9 cellular contexts compared by ENCODE assay signal in the genomic region with DNA sequence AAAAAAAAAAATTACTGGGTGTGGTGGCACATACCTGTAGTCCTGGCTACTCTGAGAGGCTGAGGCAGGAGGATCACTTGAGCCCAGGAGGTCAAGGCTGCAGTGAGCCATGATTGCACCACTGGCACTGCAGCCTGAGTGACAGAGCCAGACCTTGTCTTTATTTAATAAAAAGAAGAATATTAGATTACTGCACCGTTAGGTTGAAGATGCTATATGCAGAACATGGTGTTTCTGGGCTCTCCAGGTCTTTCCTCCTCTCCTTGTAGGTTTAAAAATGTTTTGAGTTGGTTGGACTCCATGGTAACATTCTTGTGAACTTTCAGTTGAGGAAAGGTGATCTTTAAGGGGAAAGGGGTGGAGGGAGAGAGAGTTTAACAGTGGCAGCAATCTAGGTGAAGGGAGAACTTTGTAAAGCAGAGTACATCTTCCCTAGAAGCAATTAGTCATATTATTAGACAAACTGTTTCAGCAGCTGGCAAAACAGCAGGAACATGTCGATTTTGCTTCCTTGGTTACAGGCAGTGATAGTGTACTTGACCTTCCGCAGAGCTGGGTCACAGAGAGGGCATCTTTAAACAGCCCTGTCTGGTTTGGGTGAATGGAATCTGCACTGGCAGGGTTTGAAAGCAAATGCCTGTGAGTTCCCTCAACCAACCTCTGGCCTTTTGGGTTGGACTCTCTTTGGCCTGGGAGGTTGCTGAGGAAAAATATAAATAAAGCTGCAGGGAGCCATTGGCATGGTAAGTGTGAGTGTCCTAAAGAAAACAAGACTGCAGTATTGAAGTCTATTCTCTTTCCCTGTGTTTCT. TPM values are rescaled to one million over a fixed set of nuclear protein-coding genes. Genes with fewer than 3 reads are reported as not detected.
DNase-seq lines count a peak whose midpoint lies in the region; ATAC-seq and TF ChIP-seq lines count a peak whose summit lies in the region.
"Had no signal": no experiment of that assay in that cellular context is flagged by ENCODE, and none has a peak within 500 bp of the region (broad histone marks: within the 10 kb centered on the region; RNA-seq: fewer than 3 reads in every experiment).

No MANE protein-coding gene starts in this region.

- no peaks in the 10 kb centered on the region for H3K9me2 ChIP-seq in GM23338 (ENCODE audit: insufficient read depth)

- H3K4me3 ChIP-seq in GM23338: no peak overlapping the region
- H3K4me3 ChIP-seq in cardiac muscle cell: no peak overlapping the region
- no peak overlapping the region for H3K4me3 ChIP-seq in neutrophil (ENCODE audit: low read depth in 1 of 2, low read length in 1 of 2)

- H3K4me2 ChIP-seq in GM23338: peak overlapping the region; percentile 49

- H3K27ac Mint-ChIP-seq in GM23338: no peak overlapping the region
- no peak overlapping the region for H3K27ac Mint-ChIP-seq in activated T-helper 2 cell treated with anti-CD3 and anti-CD28 coated beads, Interferon-gamma antibody, Interleukin-2, Interleukin-4, amounts not matched to agents 10 μg/mL and 5 μg/mL and 100 μg/mL, durations not matched to agents 14 hours and 24 hours and 36 hours
- H3K27ac Mint-ChIP-seq: activated naive CD4-positive, alpha-beta T cell treated with anti-CD3 and anti-CD28 coated beads, Interleukin-2, amount 50 U/mL, for 24 hours had no signal

- H3K9me3 Mint-ChIP-seq in GM23338: no peaks in the 10 kb centered on the region
- H3K9me3 Mint-ChIP-seq in activated T-helper 2 cell treated with anti-CD3 and anti-CD28 coated beads, Interferon-gamma antibody, Interleukin-2, Interleukin-4, amounts not matched to agents 10 μg/mL and 5 μg/mL and 100 μg/mL, durations not matched to agents 14 hours and 24 hours and 36 hours: no peaks in the 10 kb centered on the region
- H3K9me3 Mint-ChIP-seq: activated naive CD4-positive, alpha-beta T cell treated with anti-CD3 and anti-CD28 coated beads, Interleukin-2, amount 50 U/mL, for 24 hours had no signal

- H3K4me1 ChIP-seq in GM23338 (ENCODE audit: insufficient read depth) (peaks cover 15% of the 10 kb centered on the region), cardiac muscle cell (ENCODE audit: low read depth) (peaks cover 20% of the 10 kb centered on the region), neutrophil (ENCODE audit: control insufficient read depth in 1 of 2, insufficient read depth in 1 of 2, low read depth in 1 of 2, low read length in 1 of 2) (peaks cover 69 to 71% of the 10 kb centered on the region in 2 experiments)

- peaks cover 76% of the 10 kb centered on the region for H4K20me1 ChIP-seq in GM23338 (replicated peaks; ENCODE audit: insufficient read depth)

- no peak overlapping the region for H3K4me3 Mint-ChIP-seq in GM23338
- H3K4me3 Mint-ChIP-seq in activated T-helper 2 cell treated with anti-CD3 and anti-CD28 coated beads, Interferon-gamma antibody, Interleukin-2, Interleukin-4, amounts not matched to agents 10 μg/mL and 5 μg/mL and 100 μg/mL, durations not matched to agents 14 hours and 24 hours and 36 hours (ENCODE audit: low read depth): no peak overlapping the region
- H3K4me3 Mint-ChIP-seq: activated naive CD4-positive, alpha-beta T cell treated with anti-CD3 and anti-CD28 coated beads, Interleukin-2, amount 50 U/mL, for 24 hours had no signal

- no peak overlapping the region for H3K27ac ChIP-seq in GM23338 (ENCODE audit: low read depth)
- H3K27ac ChIP-seq in cardiac muscle cell: peak overlapping the region; percentile 69
- peak overlapping the region; percentile 23 for H3K27ac ChIP-seq in neutrophil

- no peaks in the 10 kb centered on the region for H3K27me3 ChIP-seq in GM23338 (ENCODE audit: insufficient read depth)
- H3K27me3 ChIP-seq in cardiac muscle cell: no peaks in the 10 kb centered on the region
- no peaks in the 10 kb centered on the region for H3K27me3 ChIP-seq in neutrophil

- TF ChIP-seq CTCF in GM23338 (conservative IDR thresholded peaks at IDR 0.05; ENCODE audit: low read depth in 2 of 2) (no peak), cardiac muscle cell (IDR thresholded peaks at IDR 0.05; ENCODE audit: low read depth, low read length) (no peak), neutrophil (IDR thresholded peaks at IDR 0.05) (no peak)

- no peaks in the 10 kb centered on the region for H3F3A ChIP-seq in GM23338 (replicated peaks; ENCODE audit: low read depth)

- H3K36me3 ChIP-seq in GM23338 (ENCODE audit: insufficient read depth) (no peaks in the 10 kb centered on the region), cardiac muscle cell (no peaks in the 10 kb centered on the region), neutrophil (no peaks in the 10 kb centered on the region)

- intact Hi-C loops in activated T-helper 2 cell treated with anti-CD3 and anti-CD28 coated beads, Interferon-gamma antibody, Interleukin-2, Interleukin-4, amounts not matched to agents 10 μg/mL and 5 μg/mL and 100 μg/mL, durations not matched to agents 14 hours and 24 hours and 36 hours (cut with micrococcal nuclease): no loop called here

- H3K27me3 Mint-ChIP-seq in GM23338 (ENCODE audit: insufficient read depth, low read depth, poor library complexity): peaks cover 2% of the 10 kb centered on the region
- no peaks in the 10 kb centered on the region for H3K27me3 Mint-ChIP-seq in activated T-helper 2 cell treated with anti-CD3 and anti-CD28 coated beads, Interferon-gamma antibody, Interleukin-2, Interleukin-4, amounts not matched to agents 10 μg/mL and 5 μg/mL and 100 μg/mL, durations not matched to agents 14 hours and 24 hours and 36 hours (ENCODE audit: low read depth)
- H3K27me3 Mint-ChIP-seq: activated naive CD4-positive, alpha-beta T cell treated with anti-CD3 and anti-CD28 coated beads, Interleukin-2, amount 50 U/mL, for 24 hours had no signal

- peaks cover 91% of the 10 kb centered on the region for H3K79me2 ChIP-seq in GM23338 (replicated peaks; ENCODE audit: insufficient read depth)

- ATAC-seq in GM23338 (peak; percentile 87), GM18868 (IDR thresholded peaks at IDR 0.05; ENCODE audit: unreplicated experiment) (no peak)

- no peak overlapping the region for H2AFZ ChIP-seq in GM23338

- peak; percentile 72 for DNase-seq in GM23338 (ENCODE audit: low spot score)
- peak; percentile 9 for DNase-seq in RPMI8226
- DNase-seq in cardiac muscle cell (ENCODE audit: low read depth in 1 of 2, low spot score in 1 of 2): peak; percentile 39 to 57
- DNase-seq in NCI-H1105 treated with DMSO at 0.1 percent for 48 hours (lab: John Stamatoyannopoulos, UW): no peak
- DNase-seq in activated T-helper 2 cell treated with anti-CD3 and anti-CD28 coated beads, Interferon-gamma antibody, Interleukin-2, Interleukin-4, amounts not matched to agents 10 μg/mL and 5 μg/mL and 100 μg/mL, durations not matched to agents 14 hours and 24 hours and 36 hours (ENCODE audit: low spot score): no peak
- DNase-seq in stimulated activated CD4-positive, alpha-beta T cell treated with anti-CD3 and anti-CD28 coated beads, Interleukin-4, amount 100 ng/mL, for 1 hour: no peak

- H3K9me3 ChIP-seq in cardiac muscle cell (ENCODE audit: low read depth) (no peaks in the 10 kb centered on the region), neutrophil (no peaks in the 10 kb centered on the region)

- H3K4me1 Mint-ChIP-seq in GM23338: peaks cover 28% of the 10 kb centered on the region
- H3K4me1 Mint-ChIP-seq in activated T-helper 2 cell treated with anti-CD3 and anti-CD28 coated beads, Interferon-gamma antibody, Interleukin-2, Interleukin-4, amounts not matched to agents 10 μg/mL and 5 μg/mL and 100 μg/mL, durations not matched to agents 14 hours and 24 hours and 36 hours (ENCODE audit: low read depth): peaks cover 26% of the 10 kb centered on the region

- H3K36me3 Mint-ChIP-seq in GM23338 (ENCODE audit: low read depth): no peaks in the 10 kb centered on the region
- peaks cover 4% of the 10 kb centered on the region for H3K36me3 Mint-ChIP-seq in activated T-helper 2 cell treated with anti-CD3 and anti-CD28 coated beads, Interferon-gamma antibody, Interleukin-2, Interleukin-4, amounts not matched to agents 10 μg/mL and 5 μg/mL and 100 μg/mL, durations not matched to agents 14 hours and 24 hours and 36 hours (ENCODE audit: low read depth)

TF ChIP-seq in GM23338, 12 proteins besides CTCF, POLR2A, EP300 and RAD21 (continues in another document):
- TF ChIP-seq ZNF331 (CRISPR knock-in tag; IDR thresholded peaks at IDR 0.05; ENCODE audit: low read depth): no peak

RNA-seq across cellular contexts. Expression of a gene that starts 42.8 kb away (rescaled TPM):
- 57.2 and 58.2 TPM in 2 replicates for total RNA-seq in GM23338 (2014; rRNA removed; shearing (Covaris generic))
- 11.4 and 12.0 TPM in 2 replicates for polyA plus RNA-seq in GM23338 (2016; fragmentation: Nextera tagmentation; extraction: Ambion mirVana)
- 19.9 and 26.5 TPM in 2 replicates for total RNA-seq in cardiac muscle cell
- polyA plus RNA-seq in cardiac muscle cell: 16.2 and 29.6 TPM in 2 replicates
- total RNA-seq in activated T-helper 2 cell treated with anti-CD3 and anti-CD28 coated beads, Interferon-gamma antibody, Interleukin-2, Interleukin-4, amounts not matched to agents 10 μg/mL and 5 μg/mL and 100 μg/mL, durations not matched to agents 14 hours and 24 hours and 36 hours: 48.2 and 48.3 TPM in 2 replicates

Comparison
In these comparisons a context has a peak if more than half of its experiments do, and no peak if none do; other contexts are left out.
1. DNase-seq: peak in GM23338 (single experiment), RPMI8226 (single experiment) and cardiac muscle cell (2 of 2); none in NCI-H1105 treated with DMSO at 0.1 percent for 48 hours (single experiment), activated T-helper 2 cell treated with anti-CD3 and anti-CD28 coated beads, Interferon-gamma antibody, Interleukin-2, Interleukin-4, amounts not matched to agents 10 μg/mL and 5 μg/mL and 100 μg/mL, durations not matched to agents 14 hours and 24 hours and 36 hours (single experiment) and stimulated activated CD4-positive, alpha-beta T cell treated with anti-CD3 and anti-CD28 coated beads, Interleukin-4, amount 100 ng/mL, for 1 hour (single experiment).